In genomic region chr11:10451399-10452116, GRCh38 we compare ENCODE assay signal across 8 cellular contexts. TPM values are rescaled to one million over a fixed set of nuclear protein-coding genes. Genes with fewer than 3 reads are reported as not detected.
A peak's percentile ranks its signal among the peaks of the same experiment; 100 is the strongest.
DNase-seq lines count a peak whose midpoint lies in the region; ATAC-seq, FAIRE-seq and TF ChIP-seq lines count a peak whose summit lies in the region.

No MANE protein-coding gene starts in this region.

- peak overlapping the region; percentile 80 for H3K27ac Mint-ChIP-seq in dendritic cell treated with granulocyte-macrophage colony-stimulating factor and Interleukin-4, amounts not matched to agents 40 ng/mL and 50 ng/mL, for 4 days

- intact Hi-C loops in dendritic cell treated with granulocyte-macrophage colony-stimulating factor and Interleukin-4, amounts not matched to agents 40 ng/mL and 50 ng/mL, for 4 days (cut with micrococcal nuclease) = no loop called here

- ATAC-seq in HG02610 (IDR thresholded peaks at IDR 0.05; ENCODE audit: unreplicated experiment) = no peak

- peaks cover 55% of the 10 kb centered on the region for H3K4me1 Mint-ChIP-seq in dendritic cell treated with granulocyte-macrophage colony-stimulating factor and Interleukin-4, amounts not matched to agents 40 ng/mL and 50 ng/mL, for 4 days (ENCODE audit: low read depth)

- peak; percentile 78 for FAIRE-seq in GM12892 (lab: Jason Lieb, UNC)
- no peak for FAIRE-seq in urothelium cell line (lab: Jason Lieb, UNC)

- peaks cover 7% of the 10 kb centered on the region for H3K36me3 Mint-ChIP-seq in dendritic cell treated with granulocyte-macrophage colony-stimulating factor and Interleukin-4, amounts not matched to agents 40 ng/mL and 50 ng/mL, for 4 days (ENCODE audit: low read depth)

- peaks cover 14% of the 10 kb centered on the region for H3K27me3 Mint-ChIP-seq in dendritic cell treated with granulocyte-macrophage colony-stimulating factor and Interleukin-4, amounts not matched to agents 40 ng/mL and 50 ng/mL, for 4 days

- no peak for TF ChIP-seq POLR2A in GM12892 (IDR thresholded peaks at IDR 0.05; ENCODE audit: low read depth, low read length)

- DNase-seq in GM12892 (ENCODE audit: insufficient read length) = no peak
- DNase-seq in NCI-H69 (lab: John Stamatoyannopoulos, UW) = peak; percentile 78
- peak; percentile 53 for DNase-seq in pons (ENCODE audit: low spot score)
- DNase-seq in activated gamma-delta T cell treated with Interleukin-2 at 50 U/mL for 16 hours = no peak
- DNase-seq in urothelium cell line (ENCODE audit: low spot score) = no peak
- no peak for DNase-seq in A172 (ENCODE audit: low spot score)

- peak overlapping the region; percentile 75 for H3K4me3 Mint-ChIP-seq in dendritic cell treated with granulocyte-macrophage colony-stimulating factor and Interleukin-4, amounts not matched to agents 40 ng/mL and 50 ng/mL, for 4 days

- no peaks in the 10 kb centered on the region for H3K9me3 Mint-ChIP-seq in dendritic cell treated with granulocyte-macrophage colony-stimulating factor and Interleukin-4, amounts not matched to agents 40 ng/mL and 50 ng/mL, for 4 days

RNA-seq across cellular contexts. Expression of gene AMPD3, which starts 3.5 kb away (rescaled TPM):
- 49.2 TPM for polyA plus RNA-seq in GM12892 (2012; ENCODE audit: missing spikeins)
- 1.6 and 3.9 TPM in 2 replicates for total RNA-seq in A172 (2014; rRNA removed; shearing (Covaris generic))

Comparison
In these comparisons a context has a peak if more than half of its experiments do, and no peak if none do; other contexts are left out.
1. DNase-seq: peak in NCI-H69 (single experiment) and pons (single experiment); none in GM12892 (single experiment), activated gamma-delta T cell treated with Interleukin-2 at 50 U/mL for 16 hours (single experiment), urothelium cell line (single experiment) and A172 (single experiment).